ENCODE assay signal across 8 cellular contexts in genomic region chr10:63133056-63133786, GRCh38. TPM values are rescaled to one million over a fixed set of nuclear protein-coding genes. Genes with fewer than 3 reads are reported as not detected.
DNase-seq lines count a peak whose midpoint lies in the region; ATAC-seq and TF ChIP-seq lines count a peak whose summit lies in the region.

Gene NRBF2 (plus strand): TSS chr10:63133328. CDS start chr10:63133471, 143 bp downstream.

- peak within 1 kb of the TSS; percentile 78 for H3K18ac ChIP-seq in IMR-90 (ENCODE audit: low read depth, low read length)

- no peaks in the 10 kb centered on the region for H3K36me3 ChIP-seq in IMR-90 (ENCODE audit: control insufficient read depth, insufficient read depth, low read length)
- H3K36me3 ChIP-seq in OCI-LY7 (ENCODE audit: insufficient read depth, low read length), result peaks cover 14% of the 10 kb centered on the region; the same call in 1 of the 2 replicates
- H3K36me3 ChIP-seq in mucosa of descending colon (ENCODE audit: low read depth), result no peaks in the 10 kb centered on the region

- peak within 1 kb of the TSS; percentile 85 for H3K9ac ChIP-seq in IMR-90 (ENCODE audit: low read depth, low read length)

- CTCF ChIA-PET in IMR-90 (lab: Yijun Ruan, JAX), result interaction anchor here (0.5 to 1.2 kb wide), 3 partner anchors 35 to 569 kb away, joined by 3 to 4 read pairs (median 3); no protein-coding TSS in a partner anchor
- CTCF ChIA-PET in OCI-LY7 (lab: Charles Lee; ENCODE audit: unreplicated experiment), result interaction anchor here (0.6 kb wide), 1 partner anchor 369 kb away, joined by 4 read pairs; no protein-coding TSS in a partner anchor

- peaks cover 20% of the 10 kb centered on the region for H4K20me1 ChIP-seq in IMR-90 (ENCODE audit: insufficient read depth, low read length)
- peaks cover 8% of the 10 kb centered on the region for H4K20me1 ChIP-seq in OCI-LY7 (ENCODE audit: insufficient read depth, low read length)

- peak within 1 kb of the TSS; percentile 66 to 91 for H4K8ac ChIP-seq in IMR-90 (ENCODE audit: low read depth in 2 of 2, low read length in 2 of 2)

- no peak for TF ChIP-seq RAD21 in IMR-90 (IDR thresholded peaks at IDR 0.05; ENCODE audit: low read length)

- H4K5ac ChIP-seq in IMR-90 (ENCODE audit: low read depth, low read length), result peak within 1 kb of the TSS; percentile 94

- TF ChIP-seq CTCF in IMR-90 (conservative IDR thresholded peaks at IDR 0.05; ENCODE audit: low read depth, low read length), result peak; percentile 32
- peak; percentile 64 for TF ChIP-seq CTCF in OCI-LY7 (conservative IDR thresholded peaks at IDR 0.05; ENCODE audit: low read length)
- peak; percentile 19 for TF ChIP-seq CTCF in epithelial cell of esophagus (IDR thresholded peaks at IDR 0.05; ENCODE audit: insufficient read depth, low read depth, low read length, missing control alignments)
- peak; percentile 3 for TF ChIP-seq CTCF in mucosa of descending colon (IDR thresholded peaks at IDR 0.05)

- peak within 1 kb of the TSS; percentile 79 for H2AFZ ChIP-seq in IMR-90 (replicated peaks; ENCODE audit: low read length, poor library complexity)
- peak within 1 kb of the TSS; percentile 95 for H2AFZ ChIP-seq in OCI-LY7 (ENCODE audit: low read length)

- intact Hi-C loops in IMR-90 (cut with micrococcal nuclease) (no loop called here), OCI-LY7 (cut with micrococcal nuclease; ENCODE audit: unreplicated experiment) (loop anchor here (5.0 kb wide), 2 partner anchors 326 to 1231 kb away; partner anchors contain the start of gene ARID5B), mucosa of descending colon (cut with DNase I, micrococcal nuclease) (no loop called here)

- in situ Hi-C loops in IMR-90 (cut with MboI; ENCODE audit: low sequenced_read_pairs), result loop anchor here (25.0 kb wide), 1 partner anchor 1046 kb away; no protein-coding TSS in a partner anchor

- DNase-seq in DMS153 (lab: John Stamatoyannopoulos, UW) (peak; percentile 99), IMR-90 (peak; percentile 97), OCI-LY7 (ENCODE audit: low spot score) (peak; percentile 99), activated T-cell treated with anti-CD3 and anti-CD28 coated beads for 24 hours (ENCODE audit: low read depth) (peak; percentile 97), epithelial cell of esophagus (ENCODE audit: low read depth) (peak; percentile 98), mucosa of descending colon (peak; percentile 98 to 99 (median 99))
- peak; percentile 95 for DNase-seq in stimulated activated CD8-positive, alpha-beta memory T cell treated with anti-CD3 and anti-CD28 coated beads, Interleukin-4, amount 100 ng/mL, for 24 hours (ENCODE audit: low read depth)

- H3K4me2 ChIP-seq in IMR-90 (ENCODE audit: low read depth, low read length) (peak within 1 kb of the TSS; percentile 99), OCI-LY7 (ENCODE audit: low read length) (peak within 1 kb of the TSS; percentile 96)

- peaks cover 5% of the 10 kb centered on the region; the same call in 1 of the 2 replicates for H3K4me1 ChIP-seq in IMR-90 (ENCODE audit: control insufficient read depth, insufficient read depth, low read length)
- H3K4me1 ChIP-seq in OCI-LY7 (ENCODE audit: insufficient read depth, low read length, poor library complexity, severe bottlenecking), result peaks cover 22% of the 10 kb centered on the region
- peaks cover 8% of the 10 kb centered on the region for H3K4me1 ChIP-seq in mucosa of descending colon (ENCODE audit: low read depth)

- peaks cover 5 to 26% of the 10 kb centered on the region in 2 experiments; a peak in 2 of 4 replicates for H3K79me1 ChIP-seq in IMR-90 (ENCODE audit: low read depth in 1 of 2, low read length in 2 of 2)

- dilution Hi-C loops in IMR-90 (cut with HindIII; ENCODE audit: low sequenced_read_pairs, unreplicated experiment), result no loop called here

- H3K9me3 ChIP-seq in IMR-90 (ENCODE audit: control insufficient read depth, insufficient read depth, low read length), result no peaks in the 10 kb centered on the region
- H3K9me3 ChIP-seq in OCI-LY7 (ENCODE audit: low read length), result peaks cover 12% of the 10 kb centered on the region; the same call in 1 of the 2 replicates
- H3K9me3 ChIP-seq in mucosa of descending colon, result no peaks in the 10 kb centered on the region

- H2AK5ac ChIP-seq in IMR-90 (ENCODE audit: low read depth, low read length), result peak within 1 kb of the TSS; percentile 14

- H3K23ac ChIP-seq in IMR-90 (ENCODE audit: low read depth, low read length), result peak within 1 kb of the TSS; percentile 89

- BruUV-seq in IMR-90 (replicated peaks; lab: Mats Ljungman, UMichigan) (no TSS peak), OCI-LY7 (replicated peaks; lab: Mats Ljungman, UMichigan) (no TSS peak)

- peak within 1 kb of the TSS; percentile 70 for H3K14ac ChIP-seq in IMR-90 (replicated peaks; ENCODE audit: low read depth, low read length)

- peak within 1 kb of the TSS; percentile 80 for H3K27ac ChIP-seq in IMR-90 (ENCODE audit: insufficient read depth, low read length)
- peak within 1 kb of the TSS; percentile 72 for H3K27ac ChIP-seq in OCI-LY7 (ENCODE audit: low read depth, low read length, poor library complexity, severe bottlenecking)

- peaks cover 3% of the 10 kb centered on the region; the same call in 1 of the 2 replicates for H3K9me1 ChIP-seq in IMR-90 (ENCODE audit: insufficient read depth, low read length)

- H3K4me3 ChIP-seq in IMR-90 (ENCODE audit: insufficient read depth, low read depth, low read length) (peak within 1 kb of the TSS; percentile 82), OCI-LY7 (ENCODE audit: low read depth, low read length, poor library complexity, severe bottlenecking) (peak within 1 kb of the TSS; percentile 88), epithelial cell of esophagus (ENCODE audit: low read length) (peak within 1 kb of the TSS; percentile 91), mucosa of descending colon (peak within 1 kb of the TSS; percentile 78)

- peak within 1 kb of the TSS; percentile 27 for H2BK120ac ChIP-seq in IMR-90 (ENCODE audit: low read depth, low read length)

- peak within 1 kb of the TSS; percentile 66 for H2BK5ac ChIP-seq in IMR-90 (ENCODE audit: low read depth, low read length, poor library complexity, severe bottlenecking)

- H2AK9ac ChIP-seq in IMR-90 (replicated peaks; ENCODE audit: low read depth, low read length, poor library complexity), result peak within 1 kb of the TSS; percentile 89

- peak within 1 kb of the TSS; percentile 44 for H4K91ac ChIP-seq in IMR-90 (ENCODE audit: insufficient read depth, low read depth, low read length)

- no peak within 1 kb of the TSS for H2BK20ac ChIP-seq in IMR-90 (ENCODE audit: low read depth, low read length)

- POLR2A ChIA-PET in IMR-90 (lab: Charles Lee; ENCODE audit: unreplicated experiment), result no interaction called here
- POLR2A ChIA-PET in OCI-LY7 (lab: Charles Lee), result interaction anchor here (0.8 to 6.5 kb wide), 10 partner anchors 8 to 673 kb away, joined by 3 to 33 read pairs (median 3); partner anchors contain the start of gene ADO

- peak; percentile 97 for ATAC-seq in GM21528 (IDR thresholded peaks at IDR 0.05; ENCODE audit: low FRiP score, unreplicated experiment)
- ATAC-seq in IMR-90 (ENCODE audit: low read depth), result peak; percentile 96
- peak; percentile 99 for ATAC-seq in mucosa of descending colon

- H3K4ac ChIP-seq in IMR-90 (ENCODE audit: low read depth, low read length), result peak within 1 kb of the TSS; percentile 68

- WGBS in IMR-90 (ENCODE audit: extremely low coverage in 2 of 2, insufficient read length in 1 of 2), 2 experiments, result no CpG with 5 or more reads among the region's 53 CpGs

- H3K79me2 ChIP-seq in OCI-LY7 (ENCODE audit: insufficient read depth, low read depth, low read length), result peaks cover 45% of the 10 kb centered on the region

- peak; percentile 98 for TF ChIP-seq POLR2A in IMR-90 (IDR thresholded peaks at IDR 0.05; ENCODE audit: low read depth, low read length)

- H3K9me2 ChIP-seq in OCI-LY7 (ENCODE audit: insufficient read depth, low read length), result no peaks in the 10 kb centered on the region

- no peaks in the 10 kb centered on the region for H3K27me3 ChIP-seq in IMR-90 (ENCODE audit: control insufficient read depth, insufficient read depth, low read length)

- peak within 1 kb of the TSS; percentile 64 for H3K56ac ChIP-seq in IMR-90 (ENCODE audit: extremely low read depth, insufficient read depth, low read length)

- peak within 1 kb of the TSS; percentile 3; the same call in 1 of the 3 replicates for H2BK15ac ChIP-seq in IMR-90 (ENCODE audit: low read depth, low read length)

TF ChIP-seq in IMR-90, 13 proteins besides CTCF, POLR2A, EP300 and RAD21 (continues in another document):
- TF ChIP-seq MAZ (IDR thresholded peaks at IDR 0.05; ENCODE audit: borderline replicate concordance, low read depth, low read length), result peak; percentile 84
- TF ChIP-seq CHD1 (IDR thresholded peaks at IDR 0.05; ENCODE audit: low read depth, low read length), result no peak; the same call in 1 of the 2 replicates
- peak; percentile 3; the same call in 1 of the 2 replicates for TF ChIP-seq NFE2L2 (IDR thresholded peaks at IDR 0.05; ENCODE audit: low read depth, low read length)
- no peak for TF ChIP-seq ELK1 (IDR thresholded peaks at IDR 0.05; ENCODE audit: borderline replicate concordance, low read depth, low read length)
- peak; percentile 85 for TF ChIP-seq MXI1 (IDR thresholded peaks at IDR 0.05; ENCODE audit: borderline replicate concordance, low read depth, low read length)
- no peak for TF ChIP-seq RCOR1 (IDR thresholded peaks at IDR 0.05; ENCODE audit: insufficient replicate concordance, low read length)
- TF ChIP-seq USF2 (IDR thresholded peaks at IDR 0.05; ENCODE audit: low read depth, low read length), result peak; percentile 96

RNA-seq across cellular contexts. Expression of gene NRBF2, which starts in this region (rescaled TPM):
- 19.9 and 26.9 TPM in 2 replicates for total RNA-seq in IMR-90 (2012; rRNA removed)
- 18.1 and 20.6 TPM in 2 replicates for polyA plus RNA-seq in IMR-90 (2012; rRNA removed)
- 4.8 and 6.7 TPM in 2 replicates for polyA plus RNA-seq in IMR-90 (2012; cell fraction: cytosol; rRNA removed)
- 1.7 and 7.1 TPM in 2 replicates for polyA plus RNA-seq in IMR-90 (2012; cell fraction: nucleus; rRNA removed; ENCODE audit: low replicate concordance)
- 14.1 and 14.2 TPM in 2 replicates for total RNA-seq in OCI-LY7 (2014; rRNA removed; shearing (Covaris generic))
- 19.1 and 20.7 TPM in 2 replicates for total RNA-seq in OCI-LY7 (2022)
- total RNA-seq in mucosa of descending colon, result 10 to 100 TPM; 19.9 to 25.4 (median 24.6) TPM

Comparison
In these comparisons a context has a peak if more than half of its experiments do, and no peak if none do; other contexts are left out.
1. Peak in every context shown above with its lines: DNase-seq, ATAC-seq, H3K4me3 ChIP-seq and H3K27ac ChIP-seq.
2. CTCF ChIP-seq: peak in every context shown above with its lines; median percentile 64 in OCI-LY7; 32 in IMR-90; 19 in epithelial cell of esophagus; 3 in mucosa of descending colon.